ENCODE assay signal across 1 cellular context in genomic region chr7:7681191-7681935, GRCh38.
TF ChIP-seq lines count a peak whose summit lies in the region.

No MANE protein-coding gene starts in this region.

TF ChIP-seq in HEK293, 187 proteins besides CTCF, POLR2A, EP300 and RAD21 (continued from another document):
- TF ChIP-seq ZBTB10 (tag by site-specific recombination; IDR thresholded peaks at IDR 0.05) = no peak
